29 cellular contexts compared by ENCODE assay signal in the genomic region with DNA sequence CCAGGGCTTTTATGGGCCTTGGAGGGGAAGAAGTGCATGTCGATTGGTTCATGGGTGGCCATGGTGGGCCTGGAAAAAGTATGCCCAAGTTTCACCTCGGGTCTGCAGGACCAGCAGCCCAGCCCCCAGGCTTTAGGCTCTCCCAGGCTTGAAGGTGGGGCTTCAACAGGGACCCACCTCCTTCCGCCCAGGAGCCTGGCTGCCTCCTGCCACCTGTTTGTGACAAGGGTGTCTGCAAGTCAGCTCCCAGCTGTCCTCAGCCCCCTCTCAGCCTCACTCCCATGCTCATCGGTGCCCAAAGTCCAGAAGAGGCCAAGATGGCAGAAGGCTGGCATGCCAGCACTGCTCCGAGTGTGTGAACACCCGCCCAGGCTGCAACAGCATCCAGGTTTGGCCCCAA.
"Had no signal": no experiment of that assay in that cellular context is flagged by ENCODE, and none has a peak within 500 bp of the region (broad histone marks: within the 10 kb centered on the region; RNA-seq: fewer than 3 reads in every experiment).

No MANE protein-coding gene starts in this region.

- H3K4me3 Mint-ChIP-seq: activated CD4-positive, alpha-beta memory T cell treated with anti-CD3 and anti-CD28 coated beads for 36 hours; activated CD8-positive, alpha-beta memory T cell treated with anti-CD3 and anti-CD28 coated beads, Interleukin-2, amount 10 ng/mL, durations not matched to agents 7 days and 5 days; activated CD8-positive, alpha-beta T cell treated with anti-CD3 and anti-CD28 coated beads, Interleukin-2, amount 10 ng/mL, durations not matched to agents 7 days and 5 days; activated naive CD4-positive, alpha-beta T cell treated with anti-CD3 and anti-CD28 coated beads for 36 hours; activated naive CD4-positive, alpha-beta T cell treated with anti-CD3 and anti-CD28 coated beads, Interleukin-2, amount 50 U/mL, for 24 hours; activated naive CD8-positive, alpha-beta T cell treated with anti-CD3 and anti-CD28 coated beads for 36 hours; activated naive CD8-positive, alpha-beta T cell treated with anti-CD3 and anti-CD28 coated beads, Interleukin-2, amount 50 U/mL, for 24 hours; activated T-helper 1 cell treated with anti-CD3 and anti-CD28 coated beads, Interleukin-12 subunit alpha, Interleukin-12 subunit beta, Interleukin-2, Interleukin-4 antibody, amounts not matched to agents 30 ng/mL and 10 ng/mL and 1 ng/mL, durations not matched to agents 14 hours and 24 hours and 36 hours; endodermal cell had no signal

- DNase-seq: activated CD4-positive, alpha-beta memory T cell treated with anti-CD3 and anti-CD28 coated beads for 36 hours; activated CD4-positive, alpha-beta T cell treated with anti-CD3 and anti-CD28 coated beads for 1 hour; activated CD4-positive, alpha-beta T cell treated with anti-CD3 and anti-CD28 coated beads for 4 hours; activated CD4-positive, alpha-beta T cell treated with anti-CD3 and anti-CD28 coated beads, Interleukin-2, amount 50 U/mL, for 1 hour; activated CD8-positive, alpha-beta memory T cell treated with anti-CD3 and anti-CD28 coated beads, Interleukin-2, amount 10 ng/mL, durations not matched to agents 7 days and 5 days; activated CD8-positive, alpha-beta memory T cell treated with anti-CD3 and anti-CD28 coated beads, Interleukin-2, amount 50 U/mL, for 4 hours; activated CD8-positive, alpha-beta T cell treated with anti-CD3 and anti-CD28 coated beads, Interleukin-2, amount 10 ng/mL, durations not matched to agents 7 days and 5 days; activated effector memory CD4-positive, alpha-beta T cell treated with anti-CD3 and anti-CD28 coated beads, Interleukin-2, amount 50 U/mL, for 16 hours; activated naive CD4-positive, alpha-beta T cell treated with anti-CD3 and anti-CD28 coated beads for 36 hours; activated naive CD8-positive, alpha-beta T cell treated with anti-CD3 and anti-CD28 coated beads for 36 hours; activated naive CD8-positive, alpha-beta T cell treated with anti-CD3 and anti-CD28 coated beads, Interleukin-2, amount 50 U/mL, for 24 hours; activated T-cell treated with anti-CD3 and anti-CD28 coated beads, Interleukin-2, amount 50 U/mL, for 1 hour; activated T-cell treated with anti-CD3 and anti-CD28 coated beads, Interleukin-2, amount 50 U/mL, for 48 hours; adrenal gland; amygdala; aorta; body of pancreas; caudate nucleus; colonic mucosa; effector CD8-positive, alpha-beta T cell; endodermal cell; foreskin keratinocyte; gastrocnemius medialis; T-helper 1 cell; T-helper 2 cell had no signal

- H3K4me1 ChIP-seq: adrenal gland, body of pancreas, colonic mucosa, esophagus muscularis mucosa, foreskin keratinocyte, gastrocnemius medialis had no signal

- H3K36me3 Mint-ChIP-seq: activated CD4-positive, alpha-beta memory T cell treated with anti-CD3 and anti-CD28 coated beads for 36 hours; activated CD8-positive, alpha-beta memory T cell treated with anti-CD3 and anti-CD28 coated beads, Interleukin-2, amount 10 ng/mL, durations not matched to agents 7 days and 5 days; activated naive CD8-positive, alpha-beta T cell treated with anti-CD3 and anti-CD28 coated beads for 36 hours had no signal

- H3K27ac ChIP-seq: adrenal gland, body of pancreas, colonic mucosa, esophagus muscularis mucosa, foreskin keratinocyte, gastrocnemius medialis had no signal

- H3K9me3 ChIP-seq: body of pancreas, colonic mucosa, esophagus muscularis mucosa, gastrocnemius medialis had no signal

- ATAC-seq: activated CD8-positive, alpha-beta memory T cell treated with anti-CD3 and anti-CD28 coated beads, Interleukin-2, amount 10 ng/mL, durations not matched to agents 7 days and 5 days; activated CD8-positive, alpha-beta T cell treated with anti-CD3 and anti-CD28 coated beads, Interleukin-2, amount 10 ng/mL, durations not matched to agents 7 days and 5 days; activated naive CD8-positive, alpha-beta T cell treated with anti-CD3 and anti-CD28 coated beads, Interleukin-2, amount 50 U/mL, for 24 hours; body of pancreas; foreskin keratinocyte; gastrocnemius medialis had no signal

- H3K36me3 ChIP-seq: adrenal gland, colonic mucosa, esophagus muscularis mucosa, gastrocnemius medialis had no signal

- H3K27ac Mint-ChIP-seq: activated CD4-positive, alpha-beta memory T cell treated with anti-CD3 and anti-CD28 coated beads for 36 hours; activated CD8-positive, alpha-beta memory T cell treated with anti-CD3 and anti-CD28 coated beads, Interleukin-2, amount 10 ng/mL, durations not matched to agents 7 days and 5 days; activated CD8-positive, alpha-beta T cell treated with anti-CD3 and anti-CD28 coated beads, Interleukin-2, amount 10 ng/mL, durations not matched to agents 7 days and 5 days; activated naive CD4-positive, alpha-beta T cell treated with anti-CD3 and anti-CD28 coated beads for 36 hours; activated naive CD8-positive, alpha-beta T cell treated with anti-CD3 and anti-CD28 coated beads for 36 hours; activated naive CD8-positive, alpha-beta T cell treated with anti-CD3 and anti-CD28 coated beads, Interleukin-2, amount 50 U/mL, for 24 hours; activated T-helper 1 cell treated with anti-CD3 and anti-CD28 coated beads, Interleukin-12 subunit alpha, Interleukin-12 subunit beta, Interleukin-2, Interleukin-4 antibody, amounts not matched to agents 30 ng/mL and 10 ng/mL and 1 ng/mL, durations not matched to agents 14 hours and 24 hours and 36 hours; activated T-helper 2 cell treated with anti-CD3 and anti-CD28 coated beads, Interferon-gamma antibody, Interleukin-2, Interleukin-4, amounts not matched to agents 10 μg/mL and 5 μg/mL and 100 μg/mL, durations not matched to agents 14 hours and 24 hours and 36 hours; endodermal cell had no signal

- H3K27me3 Mint-ChIP-seq: activated CD4-positive, alpha-beta memory T cell treated with anti-CD3 and anti-CD28 coated beads for 36 hours; activated CD8-positive, alpha-beta memory T cell treated with anti-CD3 and anti-CD28 coated beads, Interleukin-2, amount 10 ng/mL, durations not matched to agents 7 days and 5 days; activated naive CD4-positive, alpha-beta T cell treated with anti-CD3 and anti-CD28 coated beads, Interleukin-2, amount 50 U/mL, for 24 hours; activated naive CD8-positive, alpha-beta T cell treated with anti-CD3 and anti-CD28 coated beads for 36 hours; activated naive CD8-positive, alpha-beta T cell treated with anti-CD3 and anti-CD28 coated beads, Interleukin-2, amount 50 U/mL, for 24 hours had no signal

- H3K4me3 ChIP-seq: adrenal gland, body of pancreas, colonic mucosa, esophagus muscularis mucosa, gastrocnemius medialis had no signal

- H3K27me3 ChIP-seq: adrenal gland, body of pancreas, colonic mucosa, esophagus muscularis mucosa, foreskin keratinocyte, gastrocnemius medialis had no signal

- H3K9me3 Mint-ChIP-seq: activated CD4-positive, alpha-beta memory T cell treated with anti-CD3 and anti-CD28 coated beads for 36 hours; activated naive CD4-positive, alpha-beta T cell treated with anti-CD3 and anti-CD28 coated beads for 36 hours; activated naive CD4-positive, alpha-beta T cell treated with anti-CD3 and anti-CD28 coated beads, Interleukin-2, amount 50 U/mL, for 24 hours; activated naive CD8-positive, alpha-beta T cell treated with anti-CD3 and anti-CD28 coated beads for 36 hours; activated T-helper 1 cell treated with anti-CD3 and anti-CD28 coated beads, Interleukin-12 subunit alpha, Interleukin-12 subunit beta, Interleukin-2, Interleukin-4 antibody, amounts not matched to agents 30 ng/mL and 10 ng/mL and 1 ng/mL, durations not matched to agents 14 hours and 24 hours and 36 hours; activated T-helper 2 cell treated with anti-CD3 and anti-CD28 coated beads, Interferon-gamma antibody, Interleukin-2, Interleukin-4, amounts not matched to agents 10 μg/mL and 5 μg/mL and 100 μg/mL, durations not matched to agents 14 hours and 24 hours and 36 hours; endodermal cell had no signal
